Comparison of ENCODE assay signal across 8 cellular contexts in genomic region chr4:180059216-180059881, GRCh38.
A peak's percentile ranks its signal among the peaks of the same experiment; 100 is the strongest.
DNase-seq lines count a peak whose midpoint lies in the region; ATAC-seq, FAIRE-seq and TF ChIP-seq lines count a peak whose summit lies in the region.

No MANE protein-coding gene starts in this region.

- TF ChIP-seq EP300 in HepG2 (IDR thresholded peaks at IDR 0.05; ENCODE audit: low read depth in 2 of 2, low read length in 2 of 2) (no peak), HepG2 (CRISPR knock-in tag; IDR thresholded peaks at IDR 0.05; ENCODE audit: borderline replicate concordance) (no peak)

- CTCF ChIA-PET in HepG2 (lab: Yijun Ruan, JAX; ENCODE audit: low intra/inter-chr PET ratio, low total read pairs), result no interaction called here

- DNase-seq in HepG2 (ENCODE audit: low spot score) (no peak), right lobe of liver (no peak), breast epithelium (ENCODE audit: low spot score in 2 of 2) (no peak), lower lobe of right lung (no peak), tibial artery (no peak), NCI-H1694 (lab: John Stamatoyannopoulos, UW) (no peak)

- H4K20me1 ChIP-seq in HepG2 (ENCODE audit: insufficient read depth, low read length), result no peaks in the 10 kb centered on the region
- no peaks in the 10 kb centered on the region for H4K20me1 ChIP-seq in KMS-11 (ENCODE audit: insufficient read depth)

- H3K79me2 ChIP-seq in HepG2 (ENCODE audit: insufficient read depth, low read length) (no peaks in the 10 kb centered on the region), KMS-11 (ENCODE audit: insufficient read depth, low read depth) (0 out of 2 replicates have a peak, but pooled peaks cover 4% of the 10 kb centered on the region)

- BruUV-seq in HepG2 (replicated peaks; lab: Mats Ljungman, UMichigan), result no TSS peak

- no peak for FAIRE-seq in HepG2 (lab: Jason Lieb, UNC)

- H3K36me3 ChIP-seq in HepG2 (replicated peaks in 1 of 2; ENCODE audit: control insufficient read depth in 1 of 2, insufficient read depth in 2 of 2, low read length in 2 of 2) (no peaks in the 10 kb centered on the region), right lobe of liver (no peaks in the 10 kb centered on the region), KMS-11 (ENCODE audit: insufficient read depth) (no peaks in the 10 kb centered on the region; the same call in 1 of the 2 replicates), breast epithelium (no peaks in the 10 kb centered on the region), lower lobe of right lung (no peaks in the 10 kb centered on the region), tibial artery (no peaks in the 10 kb centered on the region)

- H3K9ac ChIP-seq in HepG2 (ENCODE audit: insufficient read depth, low read depth, low read length) (no peak overlapping the region), KMS-11 (peak overlapping the region; percentile 62; the same call in 1 of the 2 replicates)

- TF ChIP-seq RAD21 in HepG2 (CRISPR knock-in tag; IDR thresholded peaks at IDR 0.05), result no peak

- intact Hi-C loops in HepG2 (cut with micrococcal nuclease; ENCODE audit: unreplicated experiment), result loop anchor here (10.0 kb wide), 1 partner anchor 1675 kb away; no protein-coding TSS in a partner anchor
- intact Hi-C loops in right lobe of liver (cut with DNase I), result no loop called here
- intact Hi-C loops in breast epithelium (cut with DNase I; ENCODE audit: low total_unique reads), result no loop called here
- intact Hi-C loops in lower lobe of right lung (cut with DNase I), result no loop called here
- intact Hi-C loops in tibial artery (cut with DNase I; ENCODE audit: low total_unique reads), result no loop called here

- peak overlapping the region; percentile 4 to 67 (median 40); a peak in 2 of 6 replicates for H3K4me3 ChIP-seq in HepG2 (replicated peaks in 1 of 3; ENCODE audit: insufficient read depth in 1 of 3, low read depth in 2 of 3, low read length in 3 of 3)
- peak overlapping the region in 1 of 3 donors; percentile 51 for H3K4me3 ChIP-seq in right lobe of liver
- H3K4me3 ChIP-seq in KMS-11 (IDR thresholded peaks at IDR 0.05; ENCODE audit: insufficient read depth, low read depth, low read length), result peak overlapping the region; percentile 37
- peak overlapping the region; percentile 37 to 70 (median 51) for H3K4me3 ChIP-seq in breast epithelium
- H3K4me3 ChIP-seq in lower lobe of right lung, result peak overlapping the region; percentile 56
- peak overlapping the region; percentile 45 to 57 for H3K4me3 ChIP-seq in tibial artery

- no peak overlapping the region for H2AFZ ChIP-seq in HepG2 (ENCODE audit: low read length)
- H2AFZ ChIP-seq in KMS-11 (ENCODE audit: low read depth), result peak overlapping the region; percentile 90

- H3K4me2 ChIP-seq in HepG2 (ENCODE audit: low read depth, low read length) (peak overlapping the region; percentile 72), KMS-11 (peak overlapping the region; percentile 80)

- in situ Hi-C loops in HepG2 (cut with HindIII; ENCODE audit: extremely low pct_ligation_motif_present, low pct_unique_long_range_greater_than_20kb), result no loop called here

- TF ChIP-seq POLR2A in HepG2 (IDR thresholded peaks at IDR 0.05; ENCODE audit: insufficient read depth in 1 of 2, low read depth in 2 of 2, low read length in 2 of 2) (no peak), right lobe of liver (IDR thresholded peaks at IDR 0.05) (no peak), breast epithelium (IDR thresholded peaks at IDR 0.05) (no peak)

- H3K4me1 ChIP-seq in HepG2 (ENCODE audit: insufficient read depth, low read length), result peaks cover 6% of the 10 kb centered on the region; the same call in 1 of the 2 replicates
- H3K4me1 ChIP-seq in right lobe of liver, result peaks cover 0 to 15% (median 0%) of the 10 kb centered on the region in 4 donors
- peaks cover 35% of the 10 kb centered on the region for H3K4me1 ChIP-seq in KMS-11 (ENCODE audit: low read depth, poor library complexity, severe bottlenecking)
- peaks cover 0 to 4% of the 10 kb centered on the region in 2 donors for H3K4me1 ChIP-seq in breast epithelium
- H3K4me1 ChIP-seq in lower lobe of right lung, result peaks cover 16% of the 10 kb centered on the region
- peaks cover 0 to 24% (median 17%) of the 10 kb centered on the region in 4 donors for H3K4me1 ChIP-seq in tibial artery

- H3K27ac ChIP-seq in HepG2 (ENCODE audit: extremely low read length, insufficient read depth, low read length) (no peak overlapping the region), right lobe of liver (no peak overlapping the region), KMS-11 (peak overlapping the region; percentile 63), breast epithelium (no peak overlapping the region), lower lobe of right lung (no peak overlapping the region), tibial artery (no peak overlapping the region)

- H3K27me3 ChIP-seq in HepG2 (ENCODE audit: control insufficient read depth in 1 of 2, insufficient read depth in 2 of 2, low read length in 2 of 2) (peaks cover 3 to 34% of the 10 kb centered on the region in 2 experiments; a peak in 4 of 5 replicates), right lobe of liver (peaks cover 7 to 10% of the 10 kb centered on the region in 2 donors), KMS-11 (ENCODE audit: insufficient read depth, low read depth) (no peaks in the 10 kb centered on the region), breast epithelium (peaks cover 0 to 61% of the 10 kb centered on the region in 2 donors), lower lobe of right lung (ENCODE audit: low read depth) (peaks cover 53% of the 10 kb centered on the region), tibial artery (peaks cover 0 to 48% of the 10 kb centered on the region in 2 donors)

- H3K9me3 ChIP-seq in HepG2 (ENCODE audit: low read length) (no peaks in the 10 kb centered on the region), right lobe of liver (no peaks in the 10 kb centered on the region), breast epithelium (no peaks in the 10 kb centered on the region), lower lobe of right lung (no peaks in the 10 kb centered on the region), tibial artery (no peaks in the 10 kb centered on the region)

- TF ChIP-seq CTCF in HepG2 (CRISPR knock-in tag; IDR thresholded peaks at IDR 0.05) (no peak), right lobe of liver (IDR thresholded peaks at IDR 0.05) (no peak), KMS-11 (conservative IDR thresholded peaks at IDR 0.05; ENCODE audit: low read depth, low read length) (no peak), breast epithelium (IDR thresholded peaks at IDR 0.05) (no peak), lower lobe of right lung (IDR thresholded peaks at IDR 0.05) (no peak), tibial artery (IDR thresholded peaks at IDR 0.05) (no peak)

- ATAC-seq in HepG2 (peak; percentile 17; the same call in 1 of the 3 replicates), right lobe of liver (no peak), lower lobe of right lung (peak in 1 of 2 donors; percentile 7), HG03439 (IDR thresholded peaks at IDR 0.05; ENCODE audit: unreplicated experiment) (no peak)

- 41% methylated on average over 24 of the region's 44 CpGs for WGBS in HepG2 (ENCODE audit: low lambda C conversion rate)
- 3% methylated on average over 30 of the region's 44 CpGs for WGBS in right lobe of liver (ENCODE audit: insufficient coverage, low coverage, low lambda C conversion rate, missing lambda C conversion rate)

- POLR2A ChIA-PET in HepG2 (lab: Yijun Ruan, JAX), result no interaction called here

TF ChIP-seq in HepG2, 621 proteins besides CTCF, POLR2A, EP300 and RAD21 (continues in another document):
- TF ChIP-seq ZNF747 (CRISPR knock-in tag; IDR thresholded peaks at IDR 0.05; ENCODE audit: borderline replicate concordance) (no peak), BORCS8-MEF2B (CRISPR knock-in tag; IDR thresholded peaks at IDR 0.05) (no peak), TAF1 (CRISPR knock-in tag; IDR thresholded peaks at IDR 0.05) (no peak), KAT8 (CRISPR knock-in tag; IDR thresholded peaks at IDR 0.05) (no peak), ATM (IDR thresholded peaks at IDR 0.05; ENCODE audit: borderline replicate concordance) (no peak)
- TF ChIP-seq, protein P1, sequence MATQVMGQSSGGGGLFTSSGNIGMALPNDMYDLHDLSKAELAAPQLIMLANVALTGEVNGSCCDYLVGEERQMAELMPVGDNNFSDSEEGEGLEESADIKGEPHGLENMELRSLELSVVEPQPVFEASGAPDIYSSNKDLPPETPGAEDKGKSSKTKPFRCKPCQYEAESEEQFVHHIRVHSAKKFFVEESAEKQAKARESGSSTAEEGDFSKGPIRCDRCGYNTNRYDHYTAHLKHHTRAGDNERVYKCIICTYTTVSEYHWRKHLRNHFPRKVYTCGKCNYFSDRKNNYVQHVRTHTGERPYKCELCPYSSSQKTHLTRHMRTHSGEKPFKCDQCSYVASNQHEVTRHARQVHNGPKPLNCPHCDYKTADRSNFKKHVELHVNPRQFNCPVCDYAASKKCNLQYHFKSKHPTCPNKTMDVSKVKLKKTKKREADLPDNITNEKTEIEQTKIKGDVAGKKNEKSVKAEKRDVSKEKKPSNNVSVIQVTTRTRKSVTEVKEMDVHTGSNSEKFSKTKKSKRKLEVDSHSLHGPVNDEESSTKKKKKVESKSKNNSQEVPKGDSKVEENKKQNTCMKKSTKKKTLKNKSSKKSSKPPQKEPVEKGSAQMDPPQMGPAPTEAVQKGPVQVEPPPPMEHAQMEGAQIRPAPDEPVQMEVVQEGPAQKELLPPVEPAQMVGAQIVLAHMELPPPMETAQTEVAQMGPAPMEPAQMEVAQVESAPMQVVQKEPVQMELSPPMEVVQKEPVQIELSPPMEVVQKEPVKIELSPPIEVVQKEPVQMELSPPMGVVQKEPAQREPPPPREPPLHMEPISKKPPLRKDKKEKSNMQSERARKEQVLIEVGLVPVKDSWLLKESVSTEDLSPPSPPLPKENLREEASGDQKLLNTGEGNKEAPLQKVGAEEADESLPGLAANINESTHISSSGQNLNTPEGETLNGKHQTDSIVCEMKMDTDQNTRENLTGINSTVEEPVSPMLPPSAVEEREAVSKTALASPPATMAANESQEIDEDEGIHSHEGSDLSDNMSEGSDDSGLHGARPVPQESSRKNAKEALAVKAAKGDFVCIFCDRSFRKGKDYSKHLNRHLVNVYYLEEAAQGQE (IDR thresholded peaks at IDR 0.05; ENCODE audit: borderline replicate concordance in 1 of 2, low read depth in 1 of 2, low read length in 2 of 2), result no peak
